Comparison of ENCODE assay signal across 18 cellular contexts in genomic region chr14:67765192-67765834, GRCh38. TPM values are rescaled to one million over a fixed set of nuclear protein-coding genes. Genes with fewer than 3 reads are reported as not detected.
DNase-seq lines count a peak whose midpoint lies in the region; ATAC-seq and TF ChIP-seq lines count a peak whose summit lies in the region.
"Had no signal": no experiment of that assay in that cellular context is flagged by ENCODE, and none has a peak within 500 bp of the region (broad histone marks: within the 10 kb centered on the region; RNA-seq: fewer than 3 reads in every experiment).

No MANE protein-coding gene starts in this region.

- H3K27me3 Mint-ChIP-seq in Caco-2 (ENCODE audit: insufficient read depth, unreplicated experiment): no peaks in the 10 kb centered on the region
- H3K27me3 Mint-ChIP-seq: activated CD4-positive, alpha-beta T cell treated with anti-CD3 and anti-CD28 coated beads for 36 hours; naive B cell had no signal

- H3K4me1 ChIP-seq in Caco-2: peaks cover 28% of the 10 kb centered on the region
- H3K4me1 ChIP-seq in OCI-LY7 (ENCODE audit: insufficient read depth, low read length, poor library complexity, severe bottlenecking): no peaks in the 10 kb centered on the region
- H3K4me1 ChIP-seq in mucosa of rectum (ENCODE audit: control insufficient read depth in 2 of 2, insufficient read depth in 2 of 2, low read length in 2 of 2): peaks cover 10 to 14% of the 10 kb centered on the region in 2 donors

- no peak overlapping the region for H3K27ac ChIP-seq in OCI-LY7 (ENCODE audit: low read depth, low read length, poor library complexity, severe bottlenecking)
- H3K27ac ChIP-seq in epithelial cell of prostate: peak overlapping the region; percentile 20
- peak overlapping the region; percentile 18 to 48 for H3K27ac ChIP-seq in mucosa of rectum (ENCODE audit: low read depth in 2 of 2, low read length in 2 of 2)

- H3K27me3 ChIP-seq in Caco-2 (replicated peaks; ENCODE audit: control insufficient read depth, insufficient read depth, low read length) (no peaks in the 10 kb centered on the region), mucosa of rectum (ENCODE audit: control insufficient read depth in 2 of 2, insufficient read depth in 2 of 2, low read length in 2 of 2) (no peaks in the 10 kb centered on the region)

- no peak for TF ChIP-seq CTCF in Caco-2 (IDR thresholded peaks at IDR 0.05; ENCODE audit: insufficient read depth in 1 of 2, low read depth in 1 of 2, low read length in 1 of 2, severe bottlenecking in 1 of 2, unreplicated experiment in 1 of 2)
- no peak for TF ChIP-seq CTCF in OCI-LY7 (conservative IDR thresholded peaks at IDR 0.05; ENCODE audit: low read length)

- H3K27ac Mint-ChIP-seq in Caco-2 (ENCODE audit: unreplicated experiment): peak overlapping the region; percentile 83
- H3K27ac Mint-ChIP-seq: activated CD4-positive, alpha-beta T cell treated with anti-CD3 and anti-CD28 coated beads for 36 hours; immature natural killer cell had no signal

- POLR2A ChIA-PET in Caco-2 (lab: Charles Lee): no interaction called here
- POLR2A ChIA-PET in OCI-LY7 (lab: Charles Lee): no interaction called here

- intact Hi-C loops in Caco-2 (cut with micrococcal nuclease; ENCODE audit: unreplicated experiment) (loop anchor here (5.0 kb wide), 2 partner anchors 63 to 183 kb away; partner anchors contain the start of gene RDH12), OCI-LY7 (cut with micrococcal nuclease; ENCODE audit: unreplicated experiment) (no loop called here)

- no peaks in the 10 kb centered on the region for H3K9me2 ChIP-seq in OCI-LY7 (ENCODE audit: insufficient read depth, low read length)

- ATAC-seq in HG02885 (IDR thresholded peaks at IDR 0.05; ENCODE audit: poor library complexity, unreplicated experiment): no peak
- ATAC-seq: activated CD4-positive, alpha-beta T cell treated with anti-CD3 and anti-CD28 coated beads for 36 hours had no signal

- no peak overlapping the region for H3K4me3 Mint-ChIP-seq in Caco-2 (ENCODE audit: unreplicated experiment)
- H3K4me3 Mint-ChIP-seq: activated CD4-positive, alpha-beta T cell treated with anti-CD3 and anti-CD28 coated beads for 36 hours; immature natural killer cell had no signal

- H3K4me2 ChIP-seq in OCI-LY7 (ENCODE audit: low read length): no peak overlapping the region

- H4K20me1 ChIP-seq in OCI-LY7 (ENCODE audit: insufficient read depth, low read length): no peaks in the 10 kb centered on the region

- H2AFZ ChIP-seq in OCI-LY7 (ENCODE audit: low read length): no peak overlapping the region

- DNase-seq in Caco-2 (peak; percentile 45 to 46), OCI-LY7 (ENCODE audit: low spot score) (no peak), epithelial cell of prostate (ENCODE audit: low read depth, low spot score) (peak; percentile 31), NCI-H2029 treated with DMSO at 0.1 percent for 48 hours (lab: John Stamatoyannopoulos, UW) (no peak), middle frontal gyrus (ENCODE audit: extremely low spot score, low spot score) (no peak)
- no peak for DNase-seq in activated CD4-positive, alpha-beta T cell treated with anti-CD3 and anti-CD28 coated beads for 1 hour
- DNase-seq: activated CD4-positive, alpha-beta T cell treated with anti-CD3 and anti-CD28 coated beads for 36 hours; activated naive CD4-positive, alpha-beta T cell treated with anti-CD3 and anti-CD28 coated beads, Interleukin-2, amount 50 U/mL, for 16 hours; activated T-cell treated with anti-CD3 and anti-CD28 coated beads, Interleukin-2, amount 50 U/mL, for 48 hours; foreskin fibroblast; immature natural killer cell; naive B cell; NCI-H1417 treated with DMSO at 0.1 percent for 48 hours; NCI-H2107; NCI-H510A; Right ventricle myocardium superior had no signal

- CTCF ChIA-PET in Caco-2 (lab: Charles Lee): interaction anchor here (0.6 to 1.2 kb wide), 5 partner anchors 61 to 404 kb away, joined by 3 to 14 read pairs (median 4); partner anchors contain the start of genes PIGH and VTI1B
- CTCF ChIA-PET in OCI-LY7 (lab: Charles Lee; ENCODE audit: unreplicated experiment): no interaction called here

- H3K4me3 ChIP-seq in Caco-2 (ENCODE audit: low read depth, low read length): no peak overlapping the region
- no peak overlapping the region for H3K4me3 ChIP-seq in OCI-LY7 (ENCODE audit: low read depth, low read length, poor library complexity, severe bottlenecking)
- no peak overlapping the region for H3K4me3 ChIP-seq in mucosa of rectum (ENCODE audit: low read length in 2 of 2)

- BruUV-seq in Caco-2 (replicated peaks; lab: Mats Ljungman, UMichigan) (no TSS peak), OCI-LY7 (replicated peaks; lab: Mats Ljungman, UMichigan) (TSS peak; percentile 40)

- H3K9me3 Mint-ChIP-seq in Caco-2 (ENCODE audit: unreplicated experiment): no peaks in the 10 kb centered on the region
- H3K9me3 Mint-ChIP-seq: immature natural killer cell, naive B cell had no signal

- H3K79me2 ChIP-seq in OCI-LY7 (ENCODE audit: insufficient read depth, low read depth, low read length): no peaks in the 10 kb centered on the region

- H3K9ac ChIP-seq in mucosa of rectum (ENCODE audit: low read depth in 1 of 2, low read length in 2 of 2): peak overlapping the region in 1 of 2 donors; percentile 0

- H3K9me3 ChIP-seq in Caco-2 (no peaks in the 10 kb centered on the region), OCI-LY7 (ENCODE audit: low read length) (no peaks in the 10 kb centered on the region), mucosa of rectum (ENCODE audit: control insufficient read depth in 2 of 2, low read length in 2 of 2) (no peaks in the 10 kb centered on the region)

- H3K4me1 Mint-ChIP-seq in Caco-2 (ENCODE audit: low read depth, unreplicated experiment): peaks cover 32% of the 10 kb centered on the region
- H3K4me1 Mint-ChIP-seq: activated CD4-positive, alpha-beta T cell treated with anti-CD3 and anti-CD28 coated beads for 36 hours; immature natural killer cell had no signal

- peaks cover 33% of the 10 kb centered on the region for H3K36me3 Mint-ChIP-seq in Caco-2 (ENCODE audit: insufficient read depth, unreplicated experiment)

- peaks cover 1% of the 10 kb centered on the region; the same call in 1 of the 2 replicates for H3K36me3 ChIP-seq in Caco-2 (ENCODE audit: control insufficient read depth, insufficient read depth, low read length)
- H3K36me3 ChIP-seq in OCI-LY7 (ENCODE audit: insufficient read depth, low read length): peaks cover 91% of the 10 kb centered on the region
- H3K36me3 ChIP-seq in mucosa of rectum (ENCODE audit: control insufficient read depth in 2 of 2, insufficient read depth in 2 of 2, low read length in 2 of 2): peaks cover 70 to 76% of the 10 kb centered on the region in 2 donors

RNA-seq across cellular contexts. Expression of gene ZFYVE26, which starts 51.1 kb away (rescaled TPM):
- total RNA-seq in Caco-2 (2022): 23.2 and 27.2 TPM in 2 replicates
- total RNA-seq in OCI-LY7 (2014; rRNA removed; shearing (Covaris generic)): 12.0 and 16.3 TPM in 2 replicates
- 22.8 and 25.9 TPM in 2 replicates for total RNA-seq in OCI-LY7 (2022)

RNA-seq across cellular contexts. Expression of gene RAD51B, which starts 54.3 kb away (rescaled TPM):
- 16.7 and 22.4 TPM in 2 replicates for total RNA-seq in Caco-2 (2022)
- 41.4 and 48.2 TPM in 2 replicates for total RNA-seq in OCI-LY7 (2014; rRNA removed; shearing (Covaris generic))
- total RNA-seq in OCI-LY7 (2022): 72.8 and 89.9 TPM in 2 replicates

Comparison
In these comparisons a context has a peak if more than half of its experiments do, and no peak if none do; other contexts are left out.
1. DNase-seq: peak in Caco-2 (2 of 2) and epithelial cell of prostate (single experiment); none in OCI-LY7 (single experiment), activated CD4-positive, alpha-beta T cell treated with anti-CD3 and anti-CD28 coated beads for 1 hour (single experiment), NCI-H2029 treated with DMSO at 0.1 percent for 48 hours (single experiment) and middle frontal gyrus (single experiment).